In genomic region chr1:94542088-94542671, GRCh38 we compare ENCODE assay signal across 8 cellular contexts. TPM values are rescaled to one million over a fixed set of nuclear protein-coding genes. Genes with fewer than 3 reads are reported as not detected.
A peak's percentile ranks its signal among the peaks of the same experiment; 100 is the strongest.
DNase-seq lines count a peak whose midpoint lies in the region; ATAC-seq and TF ChIP-seq lines count a peak whose summit lies in the region.

No MANE protein-coding gene starts in this region.

- no peaks in the 10 kb centered on the region for H3K27me3 Mint-ChIP-seq in mesothelial cell of epicardium (ENCODE audit: low read depth)

- DNase-seq in AG04450 (ENCODE audit: low read depth, low spot score) (no peak), MG63 (peak; percentile 11), dorsolateral prefrontal cortex (peak in 4 of 10 donors; percentile 26 to 61 (median 44)), mesothelial cell of epicardium (ENCODE audit: low spot score in 2 of 2, unreplicated experiment in 2 of 2) (no peak), upper lobe of left lung (peak in 1 of 2 donors; percentile 81), OCI-M2 (lab: John Stamatoyannopoulos, UW; ENCODE audit: unreplicated experiment) (no peak), HEK293T (ENCODE audit: extremely low spot score) (no peak)

- ATAC-seq in GM19023 (IDR thresholded peaks at IDR 0.05; ENCODE audit: unreplicated experiment) (peak; percentile 24), upper lobe of left lung (ENCODE audit: low FRiP score in 2 of 2) (peak; percentile 23 to 59)

- peaks cover 1% of the 10 kb centered on the region for H3K9me3 Mint-ChIP-seq in mesothelial cell of epicardium

- H3K27ac ChIP-seq in AG04450 (ENCODE audit: low read depth, low read length) = peak overlapping the region; percentile 95
- peak overlapping the region in 54 of 59 donors; percentile 1 to 94 (median 79) for H3K27ac ChIP-seq in dorsolateral prefrontal cortex
- peak overlapping the region; percentile 85 to 96 (median 90) for H3K27ac ChIP-seq in upper lobe of left lung

- POLR2A ChIA-PET in AG04450 (lab: Yijun Ruan, JAX) = interaction anchor here (0.6 to 2.7 kb wide), 42 partner anchors 9 to 261 kb away, joined by 3 to 21 read pairs (median 5); no protein-coding TSS in a partner anchor
- POLR2A ChIA-PET in HEK293T (lab: Yijun Ruan, JAX) = interaction anchor here (0.5 to 1.4 kb wide), 10 partner anchors 9 to 546 kb away, joined by 3 to 5 read pairs (median 3); no protein-coding TSS in a partner anchor

- intact Hi-C loops in dorsolateral prefrontal cortex (cut with DNase I) = loop anchor here in 1 of 2 donors (1.0 to 5.0 kb wide), 2 partner anchors 15 to 50 kb away; no protein-coding TSS in a partner anchor

- H3K27me3 ChIP-seq in AG04450 (ENCODE audit: control insufficient read depth, insufficient read depth, low read length) = no peaks in the 10 kb centered on the region
- H3K27me3 ChIP-seq in MG63 = no peaks in the 10 kb centered on the region
- H3K27me3 ChIP-seq in dorsolateral prefrontal cortex = peaks cover 0 to 38% (median 3%) of the 10 kb centered on the region in 45 donors
- H3K27me3 ChIP-seq in upper lobe of left lung = no peaks in the 10 kb centered on the region

- no peaks in the 10 kb centered on the region for H3K36me3 ChIP-seq in MG63
- H3K36me3 ChIP-seq in upper lobe of left lung = no peaks in the 10 kb centered on the region

- H3K4me1 Mint-ChIP-seq in mesothelial cell of epicardium = peaks cover 64% of the 10 kb centered on the region

- H3K4me1 ChIP-seq in upper lobe of left lung = peaks cover 3 to 27% (median 19%) of the 10 kb centered on the region in 4 donors

- no peaks in the 10 kb centered on the region; the same call in 1 of the 2 replicates for H3K9me3 ChIP-seq in AG04450 (ENCODE audit: control insufficient read depth, insufficient read depth, low read length)
- H3K9me3 ChIP-seq in MG63 = no peaks in the 10 kb centered on the region
- H3K9me3 ChIP-seq in upper lobe of left lung = no peaks in the 10 kb centered on the region

- H3K4me3 ChIP-seq in AG04450 (ENCODE audit: low read depth, low read length) (peak overlapping the region; percentile 74), MG63 (peak overlapping the region; percentile 49), dorsolateral prefrontal cortex (peak overlapping the region; percentile 36 to 84 (median 70)), upper lobe of left lung (peak overlapping the region; percentile 63 to 86 (median 80))

- no peak for TF ChIP-seq CTCF in AG04450 (IDR thresholded peaks at IDR 0.05; ENCODE audit: low read depth, low read length)
- TF ChIP-seq CTCF in dorsolateral prefrontal cortex (IDR thresholded peaks at IDR 0.05 in 54 of 56, conservative IDR thresholded peaks at IDR 0.05 in 2 of 56; ENCODE audit: low read depth in 1 of 56, partially characterized antibody in 56 of 56) = no peak
- TF ChIP-seq CTCF in mesothelial cell of epicardium (IDR thresholded peaks at IDR 0.05; ENCODE audit: unreplicated experiment) = no peak
- no peak for TF ChIP-seq CTCF in upper lobe of left lung (IDR thresholded peaks at IDR 0.05)

- WGBS in upper lobe of left lung, 2 donors = 3 to 4% methylated on average over 9 to 23 of the region's 25 CpGs

- no peak for TF ChIP-seq EP300 in upper lobe of left lung (IDR thresholded peaks at IDR 0.05)

- CTCF ChIA-PET in AG04450 (lab: Charles Lee) = interaction anchor here (0.8 to 3.3 kb wide), 8 partner anchors 10 to 264 kb away, joined by 3 to 12 read pairs (median 3); no protein-coding TSS in a partner anchor
- CTCF ChIA-PET in HEK293T (lab: Yijun Ruan, JAX) = no interaction called here

- H3K27ac Mint-ChIP-seq in mesothelial cell of epicardium = peak overlapping the region; percentile 98

- TF ChIP-seq POLR2A in upper lobe of left lung (IDR thresholded peaks at IDR 0.05) = no peak

- H3K4me3 Mint-ChIP-seq in mesothelial cell of epicardium = peak overlapping the region; percentile 92

- H3K36me3 Mint-ChIP-seq in mesothelial cell of epicardium = peaks cover 4% of the 10 kb centered on the region

TF ChIP-seq in HEK293T, 16 proteins besides CTCF, POLR2A, EP300 and RAD21:
- TF ChIP-seq LEF1 (IDR thresholded peaks at IDR 0.05; ENCODE audit: borderline replicate concordance) (no peak), SP1 (IDR thresholded peaks at IDR 0.05) (no peak), L3MBTL2 (conservative IDR thresholded peaks at IDR 0.05) (no peak), CTBP1 (IDR thresholded peaks at IDR 0.05; ENCODE audit: borderline replicate concordance) (no peak), NFRKB (IDR thresholded peaks at IDR 0.05) (no peak), FOXA1 (IDR thresholded peaks at IDR 0.05) (no peak), FOXM1 (IDR thresholded peaks at IDR 0.05; ENCODE audit: borderline replicate concordance) (no peak), TARDBP (IDR thresholded peaks at IDR 0.05) (no peak), HDGF (IDR thresholded peaks at IDR 0.05; ENCODE audit: borderline replicate concordance) (no peak), ARNT (IDR thresholded peaks at IDR 0.05) (no peak), FOXK2 (IDR thresholded peaks at IDR 0.05) (no peak), ZNF384 (IDR thresholded peaks at IDR 0.05) (no peak), ELF4 (IDR thresholded peaks at IDR 0.05) (no peak), PKNOX1 (IDR thresholded peaks at IDR 0.05) (no peak), BHLHE40 (IDR thresholded peaks at IDR 0.05; ENCODE audit: borderline replicate concordance) (no peak), SUZ12 (IDR thresholded peaks at IDR 0.05) (no peak)

RNA-seq across cellular contexts. Expression of gene F3, which starts 0.6 kb away (rescaled TPM):
- 319 and 330 TPM in 2 replicates for polyA plus RNA-seq in AG04450 (2011; rRNA removed)
- polyA minus RNA-seq in AG04450 (2011; rRNA and poly(A)+ RNA removed) = 274 and 343 TPM in 2 replicates
- total RNA-seq in MG63 (2014; rRNA removed; shearing (Covaris generic); ENCODE audit: low replicate concordance) = 0.40 TPM in 1 of 2 replicates, not detected in the other
- 100 to 1,000 TPM in 30 of 120 experiments, 10 to 100 TPM in 90; 22.0 to 366 (median 64.5) TPM for total RNA-seq in dorsolateral prefrontal cortex
- 23.9 to 28.8 TPM (median 25.2 TPM) in 3 replicates for total RNA-seq in mesothelial cell of epicardium
- total RNA-seq in upper lobe of left lung = 100 to 1,000 TPM in 2 of 6 donors, 10 to 100 TPM in 4; 52.4 to 210 (median 80.9) TPM

Comparison
In these comparisons a context has a peak if more than half of its experiments do, and no peak if none do; other contexts are left out.
1. RNA of gene F3, which starts 0.6 kb away (total RNA-seq): 52.4 to 210 TPM in upper lobe of left lung, 22.0 to 366 TPM in dorsolateral prefrontal cortex and 23.9 to 28.8 TPM in mesothelial cell of epicardium; 0.40 TPM in MG63; every median in the first group is over 10 times any median in the second.
2. Peak in every context shown above with its lines, with median percentiles within 50 percentile points of each other: H3K27ac ChIP-seq and H3K4me3 ChIP-seq.